1 cellular context compared by ENCODE assay signal in genomic region chr17:43832168-43832975, GRCh38.
A peak's percentile ranks its signal among the peaks of the same experiment; 100 is the strongest.
TF ChIP-seq lines count a peak whose summit lies in the region.

No MANE protein-coding gene starts in this region.

TF ChIP-seq in K562, 482 proteins besides CTCF, POLR2A, EP300 and RAD21 (continues in another document):
- TF ChIP-seq TARDBP (IDR thresholded peaks at IDR 0.05) (no peak), ELF1 (tag; IDR thresholded peaks at IDR 0.05) (no peak), FOS (IDR thresholded peaks at IDR 0.05; ENCODE audit: extremely low read depth, insufficient read length) (no peak), BRD9 (IDR thresholded peaks at IDR 0.05; ENCODE audit: low read depth, partially characterized antibody) (no peak), ZNF766 (CRISPR knock-in tag; conservative IDR thresholded peaks at IDR 0.05) (no peak), ZSCAN29 (IDR thresholded peaks at IDR 0.05) (no peak), CEBPZ (IDR thresholded peaks at IDR 0.05; ENCODE audit: borderline replicate concordance, low read depth, low read length) (no peak), ZNF165 (CRISPR knock-in tag; IDR thresholded peaks at IDR 0.05; ENCODE audit: borderline replicate concordance) (no peak), ZC3H11A (IDR thresholded peaks at IDR 0.05; ENCODE audit: low read depth, low read length) (no peak), ATF7 (IDR thresholded peaks at IDR 0.05) (no peak), ZNF707 (CRISPR knock-in tag; conservative IDR thresholded peaks at IDR 0.05) (no peak), ZNF75A (CRISPR knock-in tag; IDR thresholded peaks at IDR 0.05) (no peak), ZNF24 (IDR thresholded peaks at IDR 0.05) (no peak), STAT5A (IDR thresholded peaks at IDR 0.05; ENCODE audit: borderline replicate concordance, low read length) (no peak), THRB (CRISPR knock-in tag; conservative IDR thresholded peaks at IDR 0.05) (no peak), CBX2 (IDR thresholded peaks at IDR 0.05; ENCODE audit: insufficient read depth, low read length, poor library complexity, severe bottlenecking) (no peak), HDAC3 (IDR thresholded peaks at IDR 0.05; ENCODE audit: borderline replicate concordance, partially characterized antibody) (no peak), ZNF175 (CRISPR knock-in tag; IDR thresholded peaks at IDR 0.05; ENCODE audit: low read depth) (no peak), ZNF717 (CRISPR knock-in tag; IDR thresholded peaks at IDR 0.05) (no peak), BRF1 (IDR thresholded peaks at IDR 0.05; ENCODE audit: borderline replicate concordance, extremely low read depth, insufficient read length) (no peak), PHB (CRISPR knock-in tag; IDR thresholded peaks at IDR 0.05) (no peak), RBFOX2 (IDR thresholded peaks at IDR 0.05; ENCODE audit: low read depth, low read length) (peak; percentile 32; the same call in 1 of the 2 replicates), RAD51 (IDR thresholded peaks at IDR 0.05; ENCODE audit: borderline replicate concordance, low read depth) (no peak), ZNF174 (CRISPR knock-in tag; IDR thresholded peaks at IDR 0.05) (no peak), ZNF644 (tag; IDR thresholded peaks at IDR 0.05; ENCODE audit: low read depth) (no peak), ZNF695 (CRISPR knock-in tag; IDR thresholded peaks at IDR 0.05) (no peak), RBBP5 (IDR thresholded peaks at IDR 0.05; ENCODE audit: borderline replicate concordance, insufficient read depth, low read length, poor library complexity, severe bottlenecking) (peak; percentile 53), SMAD3 (CRISPR knock-in tag; conservative IDR thresholded peaks at IDR 0.05) (no peak), ZBTB7A (IDR thresholded peaks at IDR 0.05; ENCODE audit: borderline replicate concordance, control insufficient read depth, low read depth, low read length) (0 out of 2 replicates have a peak, but pooled peaks have one; percentile 24), SRSF7 (optimal IDR thresholded peaks at IDR 0.05; ENCODE audit: low read depth, low read length) (no peak), ZFX (CRISPR knock-in tag; IDR thresholded peaks at IDR 0.05) (no peak; the same call in 1 of the 2 replicates), NFATC3 (IDR thresholded peaks at IDR 0.05) (no peak), GABPA (tag; conservative IDR thresholded peaks at IDR 0.05; ENCODE audit: low read depth) (no peak)
- TF ChIP-seq, protein P1, sequence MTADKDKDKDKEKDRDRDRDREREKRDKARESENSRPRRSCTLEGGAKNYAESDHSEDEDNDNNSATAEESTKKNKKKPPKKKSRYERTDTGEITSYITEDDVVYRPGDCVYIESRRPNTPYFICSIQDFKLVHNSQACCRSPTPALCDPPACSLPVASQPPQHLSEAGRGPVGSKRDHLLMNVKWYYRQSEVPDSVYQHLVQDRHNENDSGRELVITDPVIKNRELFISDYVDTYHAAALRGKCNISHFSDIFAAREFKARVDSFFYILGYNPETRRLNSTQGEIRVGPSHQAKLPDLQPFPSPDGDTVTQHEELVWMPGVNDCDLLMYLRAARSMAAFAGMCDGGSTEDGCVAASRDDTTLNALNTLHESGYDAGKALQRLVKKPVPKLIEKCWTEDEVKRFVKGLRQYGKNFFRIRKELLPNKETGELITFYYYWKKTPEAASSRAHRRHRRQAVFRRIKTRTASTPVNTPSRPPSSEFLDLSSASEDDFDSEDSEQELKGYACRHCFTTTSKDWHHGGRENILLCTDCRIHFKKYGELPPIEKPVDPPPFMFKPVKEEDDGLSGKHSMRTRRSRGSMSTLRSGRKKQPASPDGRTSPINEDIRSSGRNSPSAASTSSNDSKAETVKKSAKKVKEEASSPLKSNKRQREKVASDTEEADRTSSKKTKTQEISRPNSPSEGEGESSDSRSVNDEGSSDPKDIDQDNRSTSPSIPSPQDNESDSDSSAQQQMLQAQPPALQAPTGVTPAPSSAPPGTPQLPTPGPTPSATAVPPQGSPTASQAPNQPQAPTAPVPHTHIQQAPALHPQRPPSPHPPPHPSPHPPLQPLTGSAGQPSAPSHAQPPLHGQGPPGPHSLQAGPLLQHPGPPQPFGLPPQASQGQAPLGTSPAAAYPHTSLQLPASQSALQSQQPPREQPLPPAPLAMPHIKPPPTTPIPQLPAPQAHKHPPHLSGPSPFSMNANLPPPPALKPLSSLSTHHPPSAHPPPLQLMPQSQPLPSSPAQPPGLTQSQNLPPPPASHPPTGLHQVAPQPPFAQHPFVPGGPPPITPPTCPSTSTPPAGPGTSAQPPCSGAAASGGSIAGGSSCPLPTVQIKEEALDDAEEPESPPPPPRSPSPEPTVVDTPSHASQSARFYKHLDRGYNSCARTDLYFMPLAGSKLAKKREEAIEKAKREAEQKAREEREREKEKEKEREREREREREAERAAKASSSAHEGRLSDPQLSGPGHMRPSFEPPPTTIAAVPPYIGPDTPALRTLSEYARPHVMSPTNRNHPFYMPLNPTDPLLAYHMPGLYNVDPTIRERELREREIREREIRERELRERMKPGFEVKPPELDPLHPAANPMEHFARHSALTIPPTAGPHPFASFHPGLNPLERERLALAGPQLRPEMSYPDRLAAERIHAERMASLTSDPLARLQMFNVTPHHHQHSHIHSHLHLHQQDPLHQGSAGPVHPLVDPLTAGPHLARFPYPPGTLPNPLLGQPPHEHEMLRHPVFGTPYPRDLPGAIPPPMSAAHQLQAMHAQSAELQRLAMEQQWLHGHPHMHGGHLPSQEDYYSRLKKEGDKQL (CRISPR knock-in tag; IDR thresholded peaks at IDR 0.05; ENCODE audit: borderline replicate concordance): no peak
- TF ChIP-seq, protein P2, sequence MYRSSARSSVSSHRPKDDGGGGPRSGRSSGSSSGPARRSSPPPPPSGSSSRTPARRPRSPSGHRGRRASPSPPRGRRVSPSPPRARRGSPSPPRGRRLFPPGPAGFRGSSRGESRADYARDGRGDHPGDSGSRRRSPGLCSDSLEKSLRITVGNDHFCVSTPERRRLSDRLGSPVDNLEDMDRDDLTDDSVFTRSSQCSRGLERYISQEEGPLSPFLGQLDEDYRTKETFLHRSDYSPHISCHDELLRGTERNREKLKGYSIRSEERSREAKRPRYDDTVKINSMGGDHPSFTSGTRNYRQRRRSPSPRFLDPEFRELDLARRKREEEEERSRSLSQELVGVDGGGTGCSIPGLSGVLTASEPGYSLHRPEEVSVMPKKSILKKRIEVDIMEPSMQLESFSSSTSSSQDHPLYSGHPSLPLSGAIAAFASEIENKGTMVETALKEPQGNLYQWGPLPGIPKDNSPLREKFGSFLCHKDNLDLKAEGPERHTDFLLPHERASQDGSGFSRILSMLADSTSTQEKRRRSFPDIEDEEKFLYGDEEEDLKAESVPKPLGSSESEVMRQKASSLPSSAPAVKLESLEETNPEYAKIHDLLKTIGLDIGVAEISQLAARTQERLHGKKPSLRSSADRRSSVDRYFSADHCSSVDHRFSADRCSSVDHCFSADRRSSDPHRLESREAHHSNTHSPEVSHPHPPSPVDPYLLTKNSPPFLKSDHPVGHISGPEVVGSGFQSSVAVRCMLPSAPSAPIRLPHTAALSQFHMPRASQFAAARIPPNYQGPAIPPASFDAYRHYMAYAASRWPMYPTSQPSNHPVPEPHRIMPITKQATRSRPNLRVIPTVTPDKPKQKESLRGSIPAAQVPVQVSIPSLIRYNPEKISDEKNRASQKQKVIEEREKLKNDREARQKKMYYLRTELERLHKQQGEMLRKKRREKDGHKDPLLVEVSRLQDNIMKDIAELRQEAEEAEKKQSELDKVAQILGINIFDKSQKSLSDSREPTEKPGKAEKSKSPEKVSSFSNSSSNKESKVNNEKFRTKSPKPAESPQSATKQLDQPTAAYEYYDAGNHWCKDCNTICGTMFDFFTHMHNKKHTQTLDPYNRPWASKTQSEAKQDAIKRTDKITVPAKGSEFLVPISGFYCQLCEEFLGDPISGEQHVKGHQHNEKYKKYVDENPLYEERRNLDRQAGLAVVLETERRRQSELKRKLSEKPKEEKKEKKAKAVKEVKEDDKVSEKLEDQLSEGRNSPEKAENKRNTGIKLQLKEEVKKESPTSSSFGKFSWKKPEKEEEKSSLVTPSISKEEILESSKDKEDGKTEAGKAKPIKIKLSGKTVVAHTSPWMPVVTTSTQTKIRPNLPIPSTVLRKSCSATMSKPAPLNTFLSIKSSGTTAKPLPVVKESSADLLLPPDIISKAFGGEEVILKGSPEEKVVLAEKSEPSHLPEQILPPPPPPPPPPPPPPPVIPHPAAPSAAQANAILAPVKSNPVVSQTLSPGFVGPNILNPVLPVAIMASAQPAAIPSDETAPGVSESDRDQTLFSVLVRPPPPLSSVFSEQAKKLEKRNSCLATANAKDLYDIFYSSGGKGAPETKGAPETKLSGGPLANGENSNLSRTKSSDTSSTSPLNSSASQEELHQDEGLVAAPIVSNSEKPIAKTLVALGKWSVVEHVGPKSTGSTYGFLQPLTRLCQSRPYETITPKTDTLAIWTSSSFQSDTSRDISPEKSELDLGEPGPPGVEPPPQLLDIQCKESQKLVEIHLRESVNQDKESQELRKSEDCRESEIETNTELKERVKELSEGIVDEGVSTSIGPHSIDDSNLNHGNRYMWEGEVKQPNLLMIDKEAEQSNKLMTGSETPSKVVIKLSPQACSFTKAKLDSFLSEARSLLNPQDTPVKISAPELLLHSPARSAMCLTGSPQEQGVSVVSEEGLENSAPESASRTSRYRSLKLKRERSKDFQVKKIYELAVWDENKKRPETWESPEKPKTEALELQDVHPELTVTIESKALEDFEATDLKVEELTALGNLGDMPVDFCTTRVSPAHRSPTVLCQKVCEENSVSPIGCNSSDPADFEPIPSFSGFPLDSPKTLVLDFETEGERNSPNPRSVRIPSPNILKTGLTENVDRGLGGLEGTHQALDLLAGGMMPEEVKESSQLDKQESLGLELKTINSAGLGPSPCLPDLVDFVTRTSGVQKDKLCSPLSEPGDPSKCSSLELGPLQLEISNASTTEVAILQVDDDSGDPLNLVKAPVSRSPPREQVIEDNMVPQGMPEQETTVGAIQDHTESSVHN (IDR thresholded peaks at IDR 0.05; ENCODE audit: borderline replicate concordance in 1 of 2, low read depth in 1 of 2): no peak
- TF ChIP-seq, protein P3, sequence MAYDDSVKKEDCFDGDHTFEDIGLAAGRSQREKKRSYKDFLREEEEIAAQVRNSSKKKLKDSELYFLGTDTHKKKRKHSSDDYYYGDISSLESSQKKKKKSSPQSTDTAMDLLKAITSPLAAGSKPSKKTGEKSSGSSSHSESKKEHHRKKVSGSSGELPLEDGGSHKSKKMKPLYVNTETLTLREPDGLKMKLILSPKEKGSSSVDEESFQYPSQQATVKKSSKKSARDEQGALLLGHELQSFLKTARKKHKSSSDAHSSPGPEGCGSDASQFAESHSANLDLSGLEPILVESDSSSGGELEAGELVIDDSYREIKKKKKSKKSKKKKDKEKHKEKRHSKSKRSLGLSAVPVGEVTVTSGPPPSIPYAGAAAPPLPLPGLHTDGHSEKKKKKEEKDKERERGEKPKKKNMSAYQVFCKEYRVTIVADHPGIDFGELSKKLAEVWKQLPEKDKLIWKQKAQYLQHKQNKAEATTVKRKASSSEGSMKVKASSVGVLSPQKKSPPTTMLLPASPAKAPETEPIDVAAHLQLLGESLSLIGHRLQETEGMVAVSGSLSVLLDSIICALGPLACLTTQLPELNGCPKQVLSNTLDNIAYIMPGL (CRISPR knock-in tag; IDR thresholded peaks at IDR 0.05): no peak
- TF ChIP-seq, protein P4, sequence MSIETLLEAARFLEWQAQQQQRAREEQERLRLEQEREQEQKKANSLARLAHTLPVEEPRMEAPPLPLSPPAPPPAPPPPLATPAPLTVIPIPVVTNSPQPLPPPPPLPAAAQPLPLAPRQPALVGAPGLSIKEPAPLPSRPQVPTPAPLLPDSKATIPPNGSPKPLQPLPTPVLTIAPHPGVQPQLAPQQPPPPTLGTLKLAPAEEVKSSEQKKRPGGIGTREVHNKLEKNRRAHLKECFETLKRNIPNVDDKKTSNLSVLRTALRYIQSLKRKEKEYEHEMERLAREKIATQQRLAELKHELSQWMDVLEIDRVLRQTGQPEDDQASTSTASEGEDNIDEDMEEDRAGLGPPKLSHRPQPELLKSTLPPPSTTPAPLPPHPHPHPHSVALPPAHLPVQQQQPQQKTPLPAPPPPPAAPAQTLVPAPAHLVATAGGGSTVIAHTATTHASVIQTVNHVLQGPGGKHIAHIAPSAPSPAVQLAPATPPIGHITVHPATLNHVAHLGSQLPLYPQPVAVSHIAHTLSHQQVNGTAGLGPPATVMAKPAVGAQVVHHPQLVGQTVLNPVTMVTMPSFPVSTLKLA (conservative IDR thresholded peaks at IDR 0.05): peak; percentile 22 to 55; a peak in 1 of 4 replicates
